In genomic region chr17:80259642-80260535, GRCh38 we compare ENCODE assay signal across 9 cellular contexts. TPM values are rescaled to one million over a fixed set of nuclear protein-coding genes. Genes with fewer than 3 reads are reported as not detected.
DNase-seq lines count a peak whose midpoint lies in the region; ATAC-seq, FAIRE-seq and TF ChIP-seq lines count a peak whose summit lies in the region.
"Had no signal": no experiment of that assay in that cellular context is flagged by ENCODE, and none has a peak within 500 bp of the region (broad histone marks: within the 10 kb centered on the region; RNA-seq: fewer than 3 reads in every experiment).

No MANE protein-coding gene starts in this region.

- H3K27ac Mint-ChIP-seq in activated naive CD8-positive, alpha-beta T cell = peak overlapping the region; percentile 87

- H3K36me3 Mint-ChIP-seq in activated naive CD8-positive, alpha-beta T cell = no peaks in the 10 kb centered on the region

- H3K27me3 ChIP-seq in SJSA1 (replicated peaks) = no peaks in the 10 kb centered on the region
- no peaks in the 10 kb centered on the region for H3K27me3 ChIP-seq in pancreas

- FAIRE-seq in pancreas (lab: Jason Lieb, UNC) (no peak), urothelium cell line (lab: Jason Lieb, UNC) (no peak)
- FAIRE-seq: A204.1 had no signal

- H3K9me3 ChIP-seq in SJSA1 (replicated peaks) (0 out of 2 replicates have a peak, but pooled peaks cover 3% of the 10 kb centered on the region), pancreas (no peaks in the 10 kb centered on the region)

- H3K4me1 Mint-ChIP-seq in activated naive CD8-positive, alpha-beta T cell (ENCODE audit: low read depth) = peaks cover 47% of the 10 kb centered on the region

- H3K4me3 ChIP-seq in SJSA1 (peak overlapping the region; percentile 51), pancreas (peak overlapping the region; percentile 33 to 62 (median 51))

- no peaks in the 10 kb centered on the region for H3K9me3 Mint-ChIP-seq in activated naive CD8-positive, alpha-beta T cell (ENCODE audit: low read depth)

- ATAC-seq in HG03520 (IDR thresholded peaks at IDR 0.05; ENCODE audit: unreplicated experiment) (peak; percentile 21), Right ventricle myocardium superior (ENCODE audit: poor library complexity) (peak; percentile 80), pancreas (peak; percentile 65 to 77 (median 73))

- H3K36me3 ChIP-seq in SJSA1 = peaks cover 18% of the 10 kb centered on the region
- H3K36me3 ChIP-seq in pancreas = no peaks in the 10 kb centered on the region

- H3K27me3 Mint-ChIP-seq in activated naive CD8-positive, alpha-beta T cell = no peaks in the 10 kb centered on the region

- H3K27ac ChIP-seq in SJSA1 = peak overlapping the region; percentile 87
- peak overlapping the region; percentile 83 to 95 (median 89) for H3K27ac ChIP-seq in pancreas

- 8 to 13% methylated on average over 48 to 79 of the region's 79 CpGs for whole genome bisulfite sequencing in pancreas, 2 donors

- TF ChIP-seq CTCF in pancreas (IDR thresholded peaks at IDR 0.05) = no peak

- DNase-seq in DMS 273 (lab: John Stamatoyannopoulos, UW; ENCODE audit: unreplicated experiment) (peak; percentile 85), DMS 273 treated with DMSO at 0.1 percent for 48 hours (lab: John Stamatoyannopoulos, UW) (no peak), SJSA1 (ENCODE audit: low read depth in 1 of 2, low spot score in 2 of 2) (peak; percentile 92 to 96), Right ventricle myocardium superior (peak; percentile 81), pancreas (peak; percentile 71 to 90 (median 80)), urothelium cell line (ENCODE audit: low spot score) (peak; percentile 96)

- intact Hi-C loops in Right ventricle myocardium superior (cut with DNase I) = no loop called here
- intact Hi-C loops in pancreas (cut with DNase I) = loop anchor here in 1 of 3 donors (10.0 kb wide), 1 partner anchor 65 kb away; no protein-coding TSS in a partner anchor

- H3K4me3 Mint-ChIP-seq in activated naive CD8-positive, alpha-beta T cell = peak overlapping the region; percentile 89

- H3K4me1 ChIP-seq in SJSA1 (replicated peaks) (peaks cover 63% of the 10 kb centered on the region), pancreas (peaks cover 0 to 30% (median 12%) of the 10 kb centered on the region in 3 donors)

RNA-seq across cellular contexts. Expression of gene RNF213, which starts 0.8 kb away (rescaled TPM):
- total RNA-seq in SJSA1 (2014; rRNA removed; shearing (Covaris generic)) = 43.0 and 49.8 TPM in 2 replicates
- total RNA-seq in Right ventricle myocardium superior (29.9 TPM), pancreas (10 to 100 TPM; 21.9 to 94.7 (median 37.8) TPM)
- 10 to 100 TPM; 27.3 to 69.1 TPM for polyA plus RNA-seq in pancreas

RNA-seq across cellular contexts. Expression of gene SLC26A11, which starts 39.7 kb away (rescaled TPM):
- total RNA-seq in SJSA1 (2014; rRNA removed; shearing (Covaris generic)) = 12.3 and 14.3 TPM in 2 replicates
- total RNA-seq in Right ventricle myocardium superior (5.1 TPM), pancreas (10 to 100 TPM in 1 of 6 donors, 1 to 10 TPM in 5; 5.1 to 11.9 (median 8.3) TPM)
- 10 to 100 TPM; 19.3 to 23.6 TPM for polyA plus RNA-seq in pancreas

RNA-seq across cellular contexts. Expression of gene SGSH, which starts 39.8 kb away (rescaled TPM):
- 18.6 and 26.5 TPM in 2 replicates for total RNA-seq in SJSA1 (2014; rRNA removed; shearing (Covaris generic))
- total RNA-seq in Right ventricle myocardium superior = 13.4 TPM
- 10 to 100 TPM; 21.4 to 40.3 (median 25.5) TPM for total RNA-seq in pancreas
- polyA plus RNA-seq in pancreas = 10 to 100 TPM; 52.9 to 65.2 TPM

Comparison
In these comparisons a context has a peak if more than half of its experiments do, and no peak if none do; other contexts are left out.
1. ATAC-seq: peak in every context shown above with its lines; median percentile 80 in Right ventricle myocardium superior; 73 in pancreas; 21 in HG03520.